ENCODE assay signal across 8 cellular contexts in the genomic region with DNA sequence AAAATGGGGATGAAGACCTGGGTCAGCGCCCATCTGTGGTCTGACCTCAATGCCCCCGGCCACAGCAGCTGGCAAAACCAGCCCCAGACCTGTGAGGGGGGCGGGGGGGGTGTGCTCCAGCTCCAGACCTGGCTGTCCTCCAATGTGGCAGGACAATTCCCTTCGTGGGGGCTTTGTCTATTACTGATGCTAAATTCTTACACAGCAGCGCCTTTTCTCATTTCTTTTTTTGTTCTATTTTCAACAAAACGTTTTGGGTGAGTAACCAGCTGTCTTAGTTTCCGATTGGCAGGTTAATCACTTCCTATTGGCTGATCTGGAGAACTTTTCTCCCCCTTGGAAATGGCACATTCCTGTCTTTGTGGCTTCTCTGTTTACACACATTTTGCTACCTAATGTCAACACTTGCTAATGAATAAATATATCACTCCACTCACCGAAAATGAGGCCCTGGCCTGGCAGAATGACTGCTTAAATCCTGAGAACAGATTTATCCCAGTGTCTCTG. TPM values are rescaled to one million over a fixed set of nuclear protein-coding genes. Genes with fewer than 3 reads are reported as not detected.
DNase-seq lines count a peak whose midpoint lies in the region; ATAC-seq and TF ChIP-seq lines count a peak whose summit lies in the region.

No MANE protein-coding gene starts in this region.

- H3K9ac ChIP-seq in Loucy (ENCODE audit: low read depth, low read length, poor library complexity, severe bottlenecking) (peak overlapping the region; percentile 76), mesendoderm (ENCODE audit: low read length) (peak overlapping the region; percentile 99)

- H2BK120ac ChIP-seq in mesendoderm (ENCODE audit: low read depth, low read length), result no peak overlapping the region

- ATAC-seq in GM19328 (IDR thresholded peaks at IDR 0.05; ENCODE audit: unreplicated experiment), result no peak

- H3K27me3 ChIP-seq in Loucy (ENCODE audit: insufficient read depth, low read length, poor library complexity, severe bottlenecking), result no peaks in the 10 kb centered on the region
- no peaks in the 10 kb centered on the region for H3K27me3 ChIP-seq in mesendoderm (ENCODE audit: insufficient read depth, low read length, poor library complexity)

- no peak overlapping the region for H2AFZ ChIP-seq in Loucy (ENCODE audit: low read length)

- peak overlapping the region; percentile 78 for H3K4me3 ChIP-seq in Loucy (ENCODE audit: low read length, poor library complexity, severe bottlenecking)
- H3K4me3 ChIP-seq in astrocyte of the cerebellum (ENCODE audit: low read depth, low read length), result peak overlapping the region; percentile 90
- H3K4me3 ChIP-seq in mesendoderm (ENCODE audit: low read length), result peak overlapping the region; percentile 3

- H3K4ac ChIP-seq in mesendoderm (ENCODE audit: low read depth, low read length), result no peak overlapping the region

- H4K20me1 ChIP-seq in Loucy (ENCODE audit: insufficient read depth, low read length, poor library complexity, severe bottlenecking), result peaks cover 97% of the 10 kb centered on the region

- no peak overlapping the region for H3K27ac ChIP-seq in mesendoderm (ENCODE audit: low read depth, low read length)

- no peaks in the 10 kb centered on the region for H3K79me1 ChIP-seq in mesendoderm (ENCODE audit: low read length)

- H3K23ac ChIP-seq in mesendoderm (ENCODE audit: low read length), result no peak overlapping the region

- no peak overlapping the region for H2BK5ac ChIP-seq in mesendoderm (ENCODE audit: low read length)

- in situ Hi-C loops in astrocyte of the cerebellum (cut with HindIII; ENCODE audit: low sequenced_read_pairs), result no loop called here

- H3K79me2 ChIP-seq in Loucy (ENCODE audit: insufficient read depth, low read length) (peaks cover 100% of the 10 kb centered on the region), mesendoderm (ENCODE audit: control insufficient read depth, insufficient read depth, low read length) (peaks cover 100% of the 10 kb centered on the region)

- no CpG with 5 or more reads among the region's 8 CpGs for WGBS in mesendoderm (ENCODE audit: extremely low coverage, insufficient coverage, low lambda C conversion rate)

- peaks cover 80% of the 10 kb centered on the region for H3K4me1 ChIP-seq in Loucy (ENCODE audit: insufficient read depth, low read length, poor library complexity, severe bottlenecking)
- H3K4me1 ChIP-seq in mesendoderm (ENCODE audit: control insufficient read depth, low read depth, low read length), result peaks cover 51% of the 10 kb centered on the region

- H2BK15ac ChIP-seq in mesendoderm (replicated peaks; ENCODE audit: low read depth), result no peak overlapping the region

- no peaks in the 10 kb centered on the region for H3K9me3 ChIP-seq in Loucy (ENCODE audit: insufficient read depth, low read depth, low read length)

- H4K5ac ChIP-seq in mesendoderm (ENCODE audit: low read length), result no peak overlapping the region

- H3F3A ChIP-seq in Loucy (ENCODE audit: low read depth), result peaks cover 7% of the 10 kb centered on the region

- DNase-seq in COLO668 (lab: John Stamatoyannopoulos, UW; ENCODE audit: unreplicated experiment), result peak; percentile 72
- peak; percentile 81 for DNase-seq in astrocyte of the cerebellum (ENCODE audit: low read depth)
- no peak for DNase-seq in mesendoderm
- no peak for DNase-seq in MV-4-11 (lab: John Stamatoyannopoulos, UW)
- DNase-seq in foreskin melanocyte, result no peak
- no peak for DNase-seq in NK-92 (lab: John Stamatoyannopoulos, UW; ENCODE audit: unreplicated experiment)

- H4K8ac ChIP-seq in mesendoderm (ENCODE audit: low read depth, low read length), result no peak overlapping the region

- H3K36me3 ChIP-seq in Loucy (ENCODE audit: insufficient read depth, low read length) (peaks cover 32% of the 10 kb centered on the region; the same call in 1 of the 2 replicates), mesendoderm (ENCODE audit: control insufficient read depth, insufficient read depth, low read length) (peaks cover 27% of the 10 kb centered on the region)

- peak overlapping the region; percentile 82 for H3K4me2 ChIP-seq in Loucy (ENCODE audit: low read depth, low read length, poor library complexity, severe bottlenecking)
- H3K4me2 ChIP-seq in mesendoderm (ENCODE audit: low read length), result peak overlapping the region; percentile 95

- peak overlapping the region; percentile 62 for H3K56ac ChIP-seq in mesendoderm (ENCODE audit: low read length)

- TF ChIP-seq CTCF in Loucy (conservative IDR thresholded peaks at IDR 0.05; ENCODE audit: low read length), result no peak
- TF ChIP-seq CTCF in astrocyte of the cerebellum (IDR thresholded peaks at IDR 0.05; ENCODE audit: low read depth, low read length, missing control alignments), result no peak

- H2AK5ac ChIP-seq in mesendoderm (ENCODE audit: low read length), result no peak overlapping the region

- no peaks in the 10 kb centered on the region for H3K9me2 ChIP-seq in Loucy (replicated peaks; ENCODE audit: low read depth, low read length)

- H3K18ac ChIP-seq in mesendoderm (ENCODE audit: low read length), result no peak overlapping the region

RNA-seq across cellular contexts. Expression of gene SMAD7, which starts 4.4 kb away (rescaled TPM):
- 25.8 TPM for polyA plus RNA-seq in mesendoderm (2013, experiment 1 of 2)
- 23.8 TPM for polyA plus RNA-seq in mesendoderm (2013, experiment 2 of 2)

Comparison
In these comparisons a context has a peak if more than half of its experiments do, and no peak if none do; other contexts are left out.
1. DNase-seq: peak in COLO668 (single experiment) and astrocyte of the cerebellum (single experiment); none in mesendoderm (single experiment), MV-4-11 (single experiment), foreskin melanocyte (single experiment) and NK-92 (single experiment).
2. H3K4me3 ChIP-seq: peak in every context shown above with its lines; median percentile 90 in astrocyte of the cerebellum; 78 in Loucy; 3 in mesendoderm.